Comparison of ENCODE assay signal across 20 cellular contexts in genomic region chr10:83820033-83820432, GRCh38.
"Had no signal": no experiment of that assay in that cellular context is flagged by ENCODE, and none has a peak within 500 bp of the region (broad histone marks: within the 10 kb centered on the region; RNA-seq: fewer than 3 reads in every experiment).

No MANE protein-coding gene starts in this region.

- H3K27ac ChIP-seq: epithelial cell of prostate, lower lobe of right lung, skin epidermis, suprapubic skin, VCaP had no signal

- H3K4me3 ChIP-seq: lower lobe of right lung, skin epidermis, suprapubic skin had no signal

- ATAC-seq: activated T-cell treated with anti-CD3 and anti-CD28 coated beads, Interleukin-2, amount 50 U/mL, for 4 hours; stimulated activated naive CD8-positive, alpha-beta T cell treated with anti-CD3 and anti-CD28 coated beads, Interleukin-15, amount 100 ng/mL, for 72 hours; T-helper 17 cell had no signal

- H3K9me3 ChIP-seq: lower lobe of right lung, suprapubic skin had no signal

- H3K4me1 ChIP-seq: lower lobe of right lung, suprapubic skin had no signal

- DNase-seq: activated CD4-positive, alpha-beta T cell treated with anti-CD3 and anti-CD28 coated beads, Interleukin-2, amount 50 U/mL, for 1 hour; activated CD4-positive, CD25-positive, alpha-beta regulatory T cell treated with anti-CD3 and anti-CD28 coated beads, Interleukin-2, amount 50 U/mL, for 72 hours; activated CD8-positive, alpha-beta memory T cell treated with anti-CD3 and anti-CD28 coated beads, Interleukin-2, amount 50 U/mL, for 4 hours; activated effector memory CD4-positive, alpha-beta T cell treated with anti-CD3 and anti-CD28 coated beads, Interleukin-2, amount 50 U/mL, for 16 hours; activated naive CD4-positive, alpha-beta T cell treated with anti-CD3 and anti-CD28 coated beads, Interleukin-2, amount 50 U/mL, for 16 hours; activated T-cell treated with anti-CD3 and anti-CD28 coated beads, Interleukin-2, amount 50 U/mL, for 4 hours; dermis blood vessel endothelial cell; effector memory CD4-positive, alpha-beta T cell; lower lobe of right lung; midbrain; nephron progenitor cell; retina; stimulated activated CD4-positive, alpha-beta T cell treated with anti-CD3 and anti-CD28 coated beads, Interleukin-4, amount 100 ng/mL, for 1 hour; stimulated activated naive CD8-positive, alpha-beta T cell treated with anti-CD3 and anti-CD28 coated beads, Interleukin-15, amount 100 ng/mL, for 72 hours; T-helper 17 cell; trophoblast cell had no signal

- H3K27me3 ChIP-seq: suprapubic skin had no signal

- H3K36me3 ChIP-seq: lower lobe of right lung, suprapubic skin had no signal
